ENCODE assay signal across 8 cellular contexts in genomic region chr11:67055812-67056211, GRCh38. TPM values are rescaled to one million over a fixed set of nuclear protein-coding genes. Genes with fewer than 3 reads are reported as not detected.
DNase-seq lines count a peak whose midpoint lies in the region; ATAC-seq and TF ChIP-seq lines count a peak whose summit lies in the region.

No MANE protein-coding gene starts in this region.

- no peak overlapping the region for H3K14ac ChIP-seq in trophoblast cell (ENCODE audit: low read length)

- peak overlapping the region; percentile 43; the same call in 1 of the 2 replicates for H3K4me2 ChIP-seq in OCI-LY1 (ENCODE audit: low read length)
- peak overlapping the region; percentile 86 for H3K4me2 ChIP-seq in trophoblast cell (ENCODE audit: low read length)

- H3F3A ChIP-seq in OCI-LY1 (ENCODE audit: insufficient read depth, low read length), result no peaks in the 10 kb centered on the region

- H2AFZ ChIP-seq in OCI-LY1 (ENCODE audit: low read length) (no peak overlapping the region), trophoblast cell (ENCODE audit: insufficient read depth, low read length, poor library complexity) (no peak overlapping the region)

- intact Hi-C loops in Calu3 (cut with micrococcal nuclease; ENCODE audit: unreplicated experiment), result no loop called here
- intact Hi-C loops in esophagus muscularis mucosa (cut with DNase I), result no loop called here
- intact Hi-C loops in posterior cingulate gyrus (cut with DNase I), result no loop called here

- H3K4me1 ChIP-seq in OCI-LY1 (ENCODE audit: insufficient read depth, low read length, severe bottlenecking), result peaks cover 10% of the 10 kb centered on the region
- peaks cover 22 to 28% (median 27%) of the 10 kb centered on the region in 4 donors for H3K4me1 ChIP-seq in esophagus muscularis mucosa
- H3K4me1 ChIP-seq in trophoblast cell (ENCODE audit: control insufficient read depth in 1 of 2, insufficient read depth in 2 of 2, low read length in 2 of 2), result peaks cover 17 to 23% of the 10 kb centered on the region in 2 experiments

- no peak overlapping the region for H2BK120ac ChIP-seq in trophoblast cell (ENCODE audit: insufficient read depth, low read length, poor library complexity)

- no peak for TF ChIP-seq POLR2A in esophagus muscularis mucosa (IDR thresholded peaks at IDR 0.05; ENCODE audit: low read depth)

- H3K27me3 ChIP-seq in OCI-LY1 (ENCODE audit: insufficient read depth, low read length) (peaks cover 13% of the 10 kb centered on the region), esophagus muscularis mucosa (peaks cover 0 to 4% (median 0%) of the 10 kb centered on the region in 4 donors), trophoblast cell (ENCODE audit: insufficient read depth, low read length) (no peaks in the 10 kb centered on the region)

- H2BK12ac ChIP-seq in trophoblast cell (ENCODE audit: low read length), result no peak overlapping the region

- no peak for TF ChIP-seq EP300 in esophagus muscularis mucosa (IDR thresholded peaks at IDR 0.05)

- H3K4me3 Mint-ChIP-seq in Calu3 (ENCODE audit: low read depth, unreplicated experiment), result peak overlapping the region; percentile 74

- peak overlapping the region; percentile 45 for H2AK5ac ChIP-seq in trophoblast cell (ENCODE audit: low read length)

- peaks cover 9% of the 10 kb centered on the region for H3K79me1 ChIP-seq in trophoblast cell (ENCODE audit: low read length)

- H3K23ac ChIP-seq in trophoblast cell (ENCODE audit: low read length), result no peak overlapping the region

- H3K4me1 Mint-ChIP-seq in Calu3 (ENCODE audit: low read depth, unreplicated experiment), result peaks cover 45% of the 10 kb centered on the region

- no peak overlapping the region for H3K4ac ChIP-seq in trophoblast cell (ENCODE audit: low read depth, low read length)

- H2BK5ac ChIP-seq in trophoblast cell (ENCODE audit: low read depth, low read length, poor library complexity), result no peak overlapping the region

- H3K27ac Mint-ChIP-seq in Calu3 (ENCODE audit: unreplicated experiment), result peak overlapping the region; percentile 80

- H3K9me3 ChIP-seq in OCI-LY1 (ENCODE audit: low read length) (no peaks in the 10 kb centered on the region), esophagus muscularis mucosa (no peaks in the 10 kb centered on the region), trophoblast cell (ENCODE audit: insufficient read depth, low read depth, low read length) (peaks cover 2% of the 10 kb centered on the region)

- ATAC-seq in GM19455 (IDR thresholded peaks at IDR 0.05; ENCODE audit: unreplicated experiment) (no peak), GM18873 (IDR thresholded peaks at IDR 0.05; ENCODE audit: low FRiP score, unreplicated experiment) (no peak)

- DNase-seq in Calu3 (no peak), esophagus muscularis mucosa (ENCODE audit: extremely low spot score) (no peak), trophoblast cell (peak; percentile 72 to 78), posterior cingulate gyrus (no peak), ecto neural progenitor cell (ENCODE audit: low spot score) (no peak)

- WGBS in esophagus muscularis mucosa, result 24% methylated on average over 16 of the region's 17 CpGs
- no CpG with 5 or more reads among the region's 17 CpGs for WGBS in trophoblast cell (ENCODE audit: extremely low coverage, insufficient coverage, insufficient read length)

- H3K9me2 ChIP-seq in OCI-LY1 (ENCODE audit: low read depth, low read length), result no peaks in the 10 kb centered on the region

- no peaks in the 10 kb centered on the region for H3K27me3 Mint-ChIP-seq in Calu3 (ENCODE audit: unreplicated experiment)

- CTCF ChIA-PET in Calu3 (lab: Charles Lee), result interaction anchor here (0.6 to 2.7 kb wide), 6 partner anchors 28 to 290 kb away, joined by 3 to 11 read pairs (median 5); partner anchors contain the start of gene KDM2A

- H3K9me3 Mint-ChIP-seq in Calu3 (ENCODE audit: low read depth, unreplicated experiment), result no peaks in the 10 kb centered on the region

- H4K20me1 ChIP-seq in OCI-LY1 (ENCODE audit: insufficient read depth, low read length), result no peaks in the 10 kb centered on the region

- no TSS peak for BruUV-seq in Calu3 (replicated peaks; lab: Mats Ljungman, UMichigan)

- H3K36me3 Mint-ChIP-seq in Calu3 (ENCODE audit: insufficient read depth, unreplicated experiment), result peaks cover 40% of the 10 kb centered on the region

- no peak overlapping the region for H4K12ac ChIP-seq in trophoblast cell (ENCODE audit: low read depth, low read length)

- H3K9ac ChIP-seq in OCI-LY1 (ENCODE audit: low read length), result no peak overlapping the region
- no peak overlapping the region for H3K9ac ChIP-seq in trophoblast cell (ENCODE audit: low read length)

- H3K27ac ChIP-seq in OCI-LY1 (ENCODE audit: low read depth, low read length, poor library complexity, severe bottlenecking) (no peak overlapping the region), esophagus muscularis mucosa (replicated peaks in 1 of 4) (peak overlapping the region in 1 of 4 donors; percentile 73), trophoblast cell (ENCODE audit: low read depth, low read length) (no peak overlapping the region)

- H4K8ac ChIP-seq in trophoblast cell (ENCODE audit: low read depth, low read length), result peak overlapping the region; percentile 93

- H3K18ac ChIP-seq in trophoblast cell (ENCODE audit: low read length), result no peak overlapping the region

- peak overlapping the region; percentile 80 for H4K91ac ChIP-seq in trophoblast cell (ENCODE audit: low read depth, low read length)

- no peaks in the 10 kb centered on the region for H3K36me3 ChIP-seq in OCI-LY1 (ENCODE audit: insufficient read depth, low read length)
- H3K36me3 ChIP-seq in esophagus muscularis mucosa, result no peaks in the 10 kb centered on the region
- no peaks in the 10 kb centered on the region for H3K36me3 ChIP-seq in trophoblast cell (ENCODE audit: control insufficient read depth in 1 of 2, insufficient read depth in 2 of 2, low read length in 2 of 2)

- no peak overlapping the region for H3K4me3 ChIP-seq in OCI-LY1 (ENCODE audit: low read depth, low read length, poor library complexity, severe bottlenecking)
- peak overlapping the region; percentile 67 to 80 (median 73) for H3K4me3 ChIP-seq in esophagus muscularis mucosa
- no peak overlapping the region for H3K4me3 ChIP-seq in trophoblast cell (ENCODE audit: low read depth, low read length)

- no peak for TF ChIP-seq CTCF in Calu3 (IDR thresholded peaks at IDR 0.05; ENCODE audit: unreplicated experiment)
- no peak for TF ChIP-seq CTCF in OCI-LY1 (IDR thresholded peaks at IDR 0.05; ENCODE audit: low read length)
- no peak for TF ChIP-seq CTCF in esophagus muscularis mucosa (IDR thresholded peaks at IDR 0.05)

- H3K79me2 ChIP-seq in OCI-LY1 (ENCODE audit: insufficient read depth, low read length), result no peaks in the 10 kb centered on the region
- peaks cover 3% of the 10 kb centered on the region for H3K79me2 ChIP-seq in trophoblast cell (ENCODE audit: control insufficient read depth, insufficient read depth, low read length, poor library complexity)

RNA-seq across cellular contexts. Expression of gene RHOD, which starts 0.8 kb away (rescaled TPM):
- total RNA-seq in Calu3 (2022), result 24.1 and 24.7 TPM in 2 replicates
- 10 to 100 TPM; 14.4 to 34.7 (median 20.4) TPM for total RNA-seq in esophagus muscularis mucosa
- 18.3 and 19.6 TPM in 2 replicates for polyA plus RNA-seq in trophoblast cell (2013)

RNA-seq across cellular contexts. Expression of gene SYT12, which starts 32.9 kb away (rescaled TPM):
- total RNA-seq in Calu3 (2022) (6.2 and 6.4 TPM in 2 replicates), esophagus muscularis mucosa (under 1 TPM in 1 of 4 donors, not detected in 3; 0.13 TPM)
- polyA plus RNA-seq in trophoblast cell (2013), result 0.03 and 0.10 TPM in 2 replicates

Comparison
In these comparisons a context has a peak if more than half of its experiments do, and no peak if none do; other contexts are left out.
1. DNase-seq: peak in trophoblast cell (2 of 2); none in Calu3 (single experiment), esophagus muscularis mucosa (single experiment), posterior cingulate gyrus (0 of 10) and ecto neural progenitor cell (single experiment).
2. H3K4me3 ChIP-seq: peak in esophagus muscularis mucosa (4 of 4); none in OCI-LY1 (single experiment) and trophoblast cell (single experiment).